In the genomic region with DNA sequence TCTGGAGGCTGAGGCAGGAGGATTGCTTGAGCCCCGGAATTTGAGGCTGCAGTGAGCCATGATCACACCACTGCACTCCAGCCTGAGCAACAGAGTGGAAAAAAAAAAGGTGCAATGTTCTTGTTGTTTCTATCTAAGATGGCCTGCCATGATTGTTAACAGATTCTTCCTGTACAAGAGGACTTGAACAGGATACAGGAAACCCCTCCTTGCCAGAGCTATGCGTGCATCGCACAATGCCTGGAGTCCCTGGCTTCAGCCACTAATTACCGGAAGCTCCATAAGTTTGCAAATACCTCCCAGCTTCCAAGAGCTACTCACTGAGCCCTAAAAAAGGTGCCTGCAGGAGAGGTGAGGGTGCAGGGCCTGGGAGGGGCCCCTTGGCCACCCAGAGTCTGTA, we compare ENCODE assay signal across 1 cellular context.
TF ChIP-seq lines count a peak whose summit lies in the region.

No MANE protein-coding gene starts in this region.

TF ChIP-seq in GM23338, 12 proteins besides CTCF, POLR2A, EP300 and RAD21 (continued from another document):
- TF ChIP-seq, protein P1, sequence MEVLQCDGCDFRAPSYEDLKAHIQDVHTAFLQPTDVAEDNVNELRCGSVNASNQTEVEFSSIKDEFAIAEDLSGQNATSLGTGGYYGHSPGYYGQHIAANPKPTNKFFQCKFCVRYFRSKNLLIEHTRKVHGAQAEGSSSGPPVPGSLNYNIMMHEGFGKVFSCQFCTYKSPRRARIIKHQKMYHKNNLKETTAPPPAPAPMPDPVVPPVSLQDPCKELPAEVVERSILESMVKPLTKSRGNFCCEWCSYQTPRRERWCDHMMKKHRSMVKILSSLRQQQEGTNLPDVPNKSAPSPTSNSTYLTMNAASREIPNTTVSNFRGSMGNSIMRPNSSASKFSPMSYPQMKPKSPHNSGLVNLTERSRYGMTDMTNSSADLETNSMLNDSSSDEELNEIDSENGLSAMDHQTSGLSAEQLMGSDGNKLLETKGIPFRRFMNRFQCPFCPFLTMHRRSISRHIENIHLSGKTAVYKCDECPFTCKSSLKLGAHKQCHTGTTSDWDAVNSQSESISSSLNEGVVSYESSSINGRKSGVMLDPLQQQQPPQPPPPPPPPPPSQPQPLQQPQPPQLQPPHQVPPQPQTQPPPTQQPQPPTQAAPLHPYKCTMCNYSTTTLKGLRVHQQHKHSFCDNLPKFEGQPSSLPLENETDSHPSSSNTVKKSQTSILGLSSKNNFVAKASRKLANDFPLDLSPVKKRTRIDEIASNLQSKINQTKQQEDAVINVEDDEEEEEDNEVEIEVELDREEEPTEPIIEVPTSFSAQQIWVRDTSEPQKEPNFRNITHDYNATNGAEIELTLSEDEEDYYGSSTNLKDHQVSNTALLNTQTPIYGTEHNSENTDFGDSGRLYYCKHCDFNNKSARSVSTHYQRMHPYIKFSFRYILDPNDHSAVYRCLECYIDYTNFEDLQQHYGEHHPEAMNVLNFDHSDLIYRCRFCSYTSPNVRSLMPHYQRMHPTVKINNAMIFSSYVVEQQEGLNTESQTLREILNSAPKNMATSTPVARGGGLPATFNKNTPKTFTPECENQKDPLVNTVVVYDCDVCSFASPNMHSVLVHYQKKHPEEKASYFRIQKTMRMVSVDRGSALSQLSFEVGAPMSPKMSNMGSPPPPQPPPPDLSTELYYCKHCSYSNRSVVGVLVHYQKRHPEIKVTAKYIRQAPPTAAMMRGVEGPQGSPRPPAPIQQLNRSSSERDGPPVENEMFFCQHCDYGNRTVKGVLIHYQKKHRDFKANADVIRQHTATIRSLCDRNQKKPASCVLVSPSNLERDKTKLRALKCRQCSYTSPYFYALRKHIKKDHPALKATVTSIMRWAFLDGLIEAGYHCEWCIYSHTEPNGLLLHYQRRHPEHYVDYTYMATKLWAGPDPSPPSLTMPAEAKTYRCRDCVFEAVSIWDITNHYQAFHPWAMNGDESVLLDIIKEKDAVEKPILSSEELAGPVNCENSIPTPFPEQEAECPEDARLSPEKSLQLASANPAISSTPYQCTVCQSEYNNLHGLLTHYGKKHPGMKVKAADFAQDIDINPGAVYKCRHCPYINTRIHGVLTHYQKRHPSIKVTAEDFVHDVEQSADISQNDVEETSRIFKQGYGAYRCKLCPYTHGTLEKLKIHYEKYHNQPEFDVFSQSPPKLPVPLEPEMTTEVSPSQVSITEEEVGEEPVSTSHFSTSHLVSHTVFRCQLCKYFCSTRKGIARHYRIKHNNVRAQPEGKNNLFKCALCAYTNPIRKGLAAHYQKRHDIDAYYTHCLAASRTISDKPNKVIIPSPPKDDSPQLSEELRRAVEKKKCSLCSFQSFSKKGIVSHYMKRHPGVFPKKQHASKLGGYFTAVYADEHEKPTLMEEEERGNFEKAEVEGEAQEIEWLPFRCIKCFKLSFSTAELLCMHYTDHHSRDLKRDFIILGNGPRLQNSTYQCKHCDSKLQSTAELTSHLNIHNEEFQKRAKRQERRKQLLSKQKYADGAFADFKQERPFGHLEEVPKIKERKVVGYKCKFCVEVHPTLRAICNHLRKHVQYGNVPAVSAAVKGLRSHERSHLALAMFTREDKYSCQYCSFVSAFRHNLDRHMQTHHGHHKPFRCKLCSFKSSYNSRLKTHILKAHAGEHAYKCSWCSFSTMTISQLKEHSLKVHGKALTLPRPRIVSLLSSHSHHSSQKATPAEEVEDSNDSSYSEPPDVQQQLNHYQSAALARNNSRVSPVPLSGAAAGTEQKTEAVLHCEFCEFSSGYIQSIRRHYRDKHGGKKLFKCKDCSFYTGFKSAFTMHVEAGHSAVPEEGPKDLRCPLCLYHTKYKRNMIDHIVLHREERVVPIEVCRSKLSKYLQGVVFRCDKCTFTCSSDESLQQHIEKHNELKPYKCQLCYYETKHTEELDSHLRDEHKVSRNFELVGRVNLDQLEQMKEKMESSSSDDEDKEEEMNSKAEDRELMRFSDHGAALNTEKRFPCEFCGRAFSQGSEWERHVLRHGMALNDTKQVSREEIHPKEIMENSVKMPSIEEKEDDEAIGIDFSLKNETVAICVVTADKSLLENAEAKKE (CRISPR knock-in tag; IDR thresholded peaks at IDR 0.05) = no peak
TF ChIP-seq in GM23338: peak in this region for 0.
